Comparison of ENCODE assay signal across 1 cellular context in the genomic region with DNA sequence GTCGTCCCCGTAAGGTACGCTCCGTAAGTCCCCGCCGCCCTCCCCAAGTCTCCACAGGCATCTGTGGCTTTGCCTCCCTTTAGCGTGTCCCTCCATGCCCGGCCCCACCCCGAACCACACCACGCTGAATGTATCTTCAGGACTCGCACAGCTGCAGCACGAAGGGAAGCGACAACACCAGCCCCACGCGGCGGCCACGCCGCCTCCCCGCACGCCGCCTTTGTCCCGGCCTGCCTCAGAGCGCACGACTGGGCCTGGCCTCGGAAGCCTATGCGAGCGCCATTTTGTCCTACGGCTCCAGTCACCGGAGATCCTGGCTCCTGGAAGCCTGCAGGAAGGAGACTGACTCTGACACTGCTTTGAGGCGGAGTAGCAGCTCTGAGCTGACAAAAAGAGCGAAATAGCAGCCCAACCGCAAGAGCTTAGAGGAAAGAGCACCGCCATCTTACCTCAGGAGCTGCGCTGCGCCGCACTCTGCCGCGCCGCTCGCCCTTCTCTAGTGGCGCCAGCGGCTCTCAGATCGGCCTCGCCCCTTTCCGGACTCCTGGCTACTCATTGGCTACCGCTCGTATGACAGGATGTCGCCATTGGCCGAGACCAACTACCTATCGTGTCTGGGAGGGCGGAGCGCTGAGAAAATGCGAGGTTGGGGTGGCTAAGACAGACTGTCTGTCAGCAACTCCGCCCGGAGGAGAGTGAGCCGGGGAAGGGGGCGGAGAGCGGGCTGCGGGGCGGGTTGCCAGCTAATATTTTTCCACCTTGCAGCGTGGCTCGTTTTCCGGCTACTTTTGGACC.
TF ChIP-seq lines count a peak whose summit lies in the region.

Gene KANSL2 (minus strand): TSS at position 501 of the 795 bp plus-strand sequence. CDS start 606 bp downstream, outside the sequence.

TF ChIP-seq in K562, 482 proteins besides CTCF, POLR2A, EP300 and RAD21 (continued from another document and continues in another):
- TF ChIP-seq ZFP1 (CRISPR knock-in tag; IDR thresholded peaks at IDR 0.05) (no peak), ZNF511 (CRISPR knock-in tag; IDR thresholded peaks at IDR 0.05) (peak; percentile 86), FOXP4 (CRISPR knock-in tag; IDR thresholded peaks at IDR 0.05; ENCODE audit: borderline replicate concordance) (peak; percentile 73; the same call in 1 of the 2 replicates), PHF8 (IDR thresholded peaks at IDR 0.05; ENCODE audit: borderline replicate concordance, low read length) (peak; percentile 100), KAT7 (CRISPR knock-in tag; IDR thresholded peaks at IDR 0.05; ENCODE audit: borderline replicate concordance) (peak; percentile 85), RFX1 (IDR thresholded peaks at IDR 0.05) (no peak), ELF2 (CRISPR knock-in tag; IDR thresholded peaks at IDR 0.05) (no peak; the same call in 1 of the 2 replicates), ZNF644 (tag; IDR thresholded peaks at IDR 0.05; ENCODE audit: low read depth) (no peak), ZNF12 (CRISPR knock-in tag; IDR thresholded peaks at IDR 0.05) (peak; percentile 78; the same call in 1 of the 2 replicates), NCOA2 (IDR thresholded peaks at IDR 0.05; ENCODE audit: partially characterized antibody in 2 of 2) (no peak), ZNF324 (CRISPR knock-in tag; IDR thresholded peaks at IDR 0.05) (no peak), SP1 (CRISPR knock-in tag; IDR thresholded peaks at IDR 0.05) (peak; percentile 95), ZNF740 (CRISPR knock-in tag; IDR thresholded peaks at IDR 0.05) (no peak; the same call in 1 of the 2 replicates), ZNF740 (tag; IDR thresholded peaks at IDR 0.05) (no peak), ZNF277 (CRISPR knock-in tag; IDR thresholded peaks at IDR 0.05; ENCODE audit: borderline replicate concordance) (no peak), ZNF830 (CRISPR knock-in tag; IDR thresholded peaks at IDR 0.05) (0 out of 2 replicates have a peak, but pooled peaks have one; percentile 14), POLR2H (tag; IDR thresholded peaks at IDR 0.05; ENCODE audit: low read depth) (peak; percentile 96), AFF4 (CRISPR knock-in tag; IDR thresholded peaks at IDR 0.05) (peak; percentile 92), HCFC1 (IDR thresholded peaks at IDR 0.05; ENCODE audit: low read depth, low read length) (peak; percentile 31), E2F1 (CRISPR knock-in tag; IDR thresholded peaks at IDR 0.05) (peak; percentile 85), NONO (IDR thresholded peaks at IDR 0.05; ENCODE audit: low read depth in 2 of 2, low read length in 1 of 2) (0 out of 4 replicates have a peak, but pooled peaks of 1 of the 2 experiments have one; percentile 23), SIN3A (IDR thresholded peaks at IDR 0.05; ENCODE audit: borderline replicate concordance in 2 of 2, control insufficient read depth in 1 of 2, low read depth in 2 of 2, low read length in 2 of 2) (peak; percentile 22 to 74; a peak in 3 of 4 replicates), NCOA1 (IDR thresholded peaks at IDR 0.05; ENCODE audit: low read depth) (no peak), ZC3H8 (IDR thresholded peaks at IDR 0.05) (no peak), PCBP1 (IDR thresholded peaks at IDR 0.05; ENCODE audit: low read depth, low read length, poor library complexity, severe bottlenecking) (no peak), THRAP3 (IDR thresholded peaks at IDR 0.05; ENCODE audit: borderline replicate concordance) (peak; percentile 7; the same call in 1 of the 2 replicates), FIP1L1 (IDR thresholded peaks at IDR 0.05; ENCODE audit: low read depth, low read length, poor library complexity, severe bottlenecking) (no peak)
- TF ChIP-seq, protein P1, sequence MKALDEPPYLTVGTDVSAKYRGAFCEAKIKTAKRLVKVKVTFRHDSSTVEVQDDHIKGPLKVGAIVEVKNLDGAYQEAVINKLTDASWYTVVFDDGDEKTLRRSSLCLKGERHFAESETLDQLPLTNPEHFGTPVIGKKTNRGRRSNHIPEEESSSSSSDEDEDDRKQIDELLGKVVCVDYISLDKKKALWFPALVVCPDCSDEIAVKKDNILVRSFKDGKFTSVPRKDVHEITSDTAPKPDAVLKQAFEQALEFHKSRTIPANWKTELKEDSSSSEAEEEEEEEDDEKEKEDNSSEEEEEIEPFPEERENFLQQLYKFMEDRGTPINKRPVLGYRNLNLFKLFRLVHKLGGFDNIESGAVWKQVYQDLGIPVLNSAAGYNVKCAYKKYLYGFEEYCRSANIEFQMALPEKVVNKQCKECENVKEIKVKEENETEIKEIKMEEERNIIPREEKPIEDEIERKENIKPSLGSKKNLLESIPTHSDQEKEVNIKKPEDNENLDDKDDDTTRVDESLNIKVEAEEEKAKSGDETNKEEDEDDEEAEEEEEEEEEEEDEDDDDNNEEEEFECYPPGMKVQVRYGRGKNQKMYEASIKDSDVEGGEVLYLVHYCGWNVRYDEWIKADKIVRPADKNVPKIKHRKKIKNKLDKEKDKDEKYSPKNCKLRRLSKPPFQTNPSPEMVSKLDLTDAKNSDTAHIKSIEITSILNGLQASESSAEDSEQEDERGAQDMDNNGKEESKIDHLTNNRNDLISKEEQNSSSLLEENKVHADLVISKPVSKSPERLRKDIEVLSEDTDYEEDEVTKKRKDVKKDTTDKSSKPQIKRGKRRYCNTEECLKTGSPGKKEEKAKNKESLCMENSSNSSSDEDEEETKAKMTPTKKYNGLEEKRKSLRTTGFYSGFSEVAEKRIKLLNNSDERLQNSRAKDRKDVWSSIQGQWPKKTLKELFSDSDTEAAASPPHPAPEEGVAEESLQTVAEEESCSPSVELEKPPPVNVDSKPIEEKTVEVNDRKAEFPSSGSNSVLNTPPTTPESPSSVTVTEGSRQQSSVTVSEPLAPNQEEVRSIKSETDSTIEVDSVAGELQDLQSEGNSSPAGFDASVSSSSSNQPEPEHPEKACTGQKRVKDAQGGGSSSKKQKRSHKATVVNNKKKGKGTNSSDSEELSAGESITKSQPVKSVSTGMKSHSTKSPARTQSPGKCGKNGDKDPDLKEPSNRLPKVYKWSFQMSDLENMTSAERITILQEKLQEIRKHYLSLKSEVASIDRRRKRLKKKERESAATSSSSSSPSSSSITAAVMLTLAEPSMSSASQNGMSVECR (CRISPR knock-in tag; IDR thresholded peaks at IDR 0.05), result peak; percentile 87
- TF ChIP-seq, protein P2, sequence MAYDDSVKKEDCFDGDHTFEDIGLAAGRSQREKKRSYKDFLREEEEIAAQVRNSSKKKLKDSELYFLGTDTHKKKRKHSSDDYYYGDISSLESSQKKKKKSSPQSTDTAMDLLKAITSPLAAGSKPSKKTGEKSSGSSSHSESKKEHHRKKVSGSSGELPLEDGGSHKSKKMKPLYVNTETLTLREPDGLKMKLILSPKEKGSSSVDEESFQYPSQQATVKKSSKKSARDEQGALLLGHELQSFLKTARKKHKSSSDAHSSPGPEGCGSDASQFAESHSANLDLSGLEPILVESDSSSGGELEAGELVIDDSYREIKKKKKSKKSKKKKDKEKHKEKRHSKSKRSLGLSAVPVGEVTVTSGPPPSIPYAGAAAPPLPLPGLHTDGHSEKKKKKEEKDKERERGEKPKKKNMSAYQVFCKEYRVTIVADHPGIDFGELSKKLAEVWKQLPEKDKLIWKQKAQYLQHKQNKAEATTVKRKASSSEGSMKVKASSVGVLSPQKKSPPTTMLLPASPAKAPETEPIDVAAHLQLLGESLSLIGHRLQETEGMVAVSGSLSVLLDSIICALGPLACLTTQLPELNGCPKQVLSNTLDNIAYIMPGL (CRISPR knock-in tag; IDR thresholded peaks at IDR 0.05), result peak; percentile 75
- TF ChIP-seq, protein P3, sequence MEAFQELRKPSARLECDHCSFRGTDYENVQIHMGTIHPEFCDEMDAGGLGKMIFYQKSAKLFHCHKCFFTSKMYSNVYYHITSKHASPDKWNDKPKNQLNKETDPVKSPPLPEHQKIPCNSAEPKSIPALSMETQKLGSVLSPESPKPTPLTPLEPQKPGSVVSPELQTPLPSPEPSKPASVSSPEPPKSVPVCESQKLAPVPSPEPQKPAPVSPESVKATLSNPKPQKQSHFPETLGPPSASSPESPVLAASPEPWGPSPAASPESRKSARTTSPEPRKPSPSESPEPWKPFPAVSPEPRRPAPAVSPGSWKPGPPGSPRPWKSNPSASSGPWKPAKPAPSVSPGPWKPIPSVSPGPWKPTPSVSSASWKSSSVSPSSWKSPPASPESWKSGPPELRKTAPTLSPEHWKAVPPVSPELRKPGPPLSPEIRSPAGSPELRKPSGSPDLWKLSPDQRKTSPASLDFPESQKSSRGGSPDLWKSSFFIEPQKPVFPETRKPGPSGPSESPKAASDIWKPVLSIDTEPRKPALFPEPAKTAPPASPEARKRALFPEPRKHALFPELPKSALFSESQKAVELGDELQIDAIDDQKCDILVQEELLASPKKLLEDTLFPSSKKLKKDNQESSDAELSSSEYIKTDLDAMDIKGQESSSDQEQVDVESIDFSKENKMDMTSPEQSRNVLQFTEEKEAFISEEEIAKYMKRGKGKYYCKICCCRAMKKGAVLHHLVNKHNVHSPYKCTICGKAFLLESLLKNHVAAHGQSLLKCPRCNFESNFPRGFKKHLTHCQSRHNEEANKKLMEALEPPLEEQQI (IDR thresholded peaks at IDR 0.05), result no peak
